ENCODE assay signal across 13 cellular contexts in the genomic region with DNA sequence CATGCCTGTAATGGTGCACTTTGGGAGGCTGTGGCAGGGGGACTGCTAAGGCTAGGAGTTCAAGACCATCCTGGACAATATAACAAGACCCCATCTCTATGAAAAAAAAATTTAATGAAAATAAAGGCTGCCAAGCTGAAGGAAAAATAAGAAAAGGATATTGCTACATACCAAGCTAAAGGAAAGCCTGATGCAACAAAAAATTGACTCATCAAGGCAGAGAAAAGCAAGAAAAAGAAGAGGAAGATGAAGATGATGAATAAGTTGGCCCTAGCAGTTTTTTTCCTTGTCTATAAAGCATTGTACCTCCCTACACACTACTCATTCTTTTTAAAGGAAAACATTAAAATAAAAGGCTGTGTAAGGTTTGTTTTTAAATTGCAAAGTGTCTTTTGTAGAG.
"Had no signal": no experiment of that assay in that cellular context is flagged by ENCODE, and none has a peak within 500 bp of the region (broad histone marks: within the 10 kb centered on the region; RNA-seq: fewer than 3 reads in every experiment).

No MANE protein-coding gene starts in this region.

- H3K4me3 ChIP-seq: adrenal gland, colonic mucosa, heart right ventricle, thyroid gland had no signal

- H3K27me3 ChIP-seq: adrenal gland, colonic mucosa, heart right ventricle, thyroid gland had no signal

- DNase-seq: activated CD4-positive, alpha-beta T cell treated with anti-CD3 and anti-CD28 coated beads for 48 hours; activated CD4-positive, CD25-positive, alpha-beta regulatory T cell; activated CD8-positive, alpha-beta memory T cell treated with anti-CD3 and anti-CD28 coated beads, Interleukin-2, amount 50 U/mL, for 4 hours; activated T-cell treated with anti-CD3 and anti-CD28 coated beads, Interleukin-2, amount 50 U/mL, for 4 hours; adrenal gland; colonic mucosa; endodermal cell; heart right ventricle; left ventricle myocardium superior; occipital lobe; retina; stimulated activated naive B cell treated with anti-CD40 and anti-IgM and Interleukin-4, amounts not matched to agents 10 μg/mL and 1 μg/mL and 100 μg/mL, for 72 hours; thyroid gland had no signal

- H3K36me3 ChIP-seq: adrenal gland, colonic mucosa, heart right ventricle, thyroid gland had no signal

- H3K9me3 ChIP-seq: adrenal gland, colonic mucosa, heart right ventricle, thyroid gland had no signal

- H3K27ac ChIP-seq: adrenal gland, colonic mucosa, heart right ventricle, thyroid gland had no signal

- H3K4me1 ChIP-seq: adrenal gland, colonic mucosa, thyroid gland had no signal
